8 cellular contexts compared by ENCODE assay signal in the genomic region with DNA sequence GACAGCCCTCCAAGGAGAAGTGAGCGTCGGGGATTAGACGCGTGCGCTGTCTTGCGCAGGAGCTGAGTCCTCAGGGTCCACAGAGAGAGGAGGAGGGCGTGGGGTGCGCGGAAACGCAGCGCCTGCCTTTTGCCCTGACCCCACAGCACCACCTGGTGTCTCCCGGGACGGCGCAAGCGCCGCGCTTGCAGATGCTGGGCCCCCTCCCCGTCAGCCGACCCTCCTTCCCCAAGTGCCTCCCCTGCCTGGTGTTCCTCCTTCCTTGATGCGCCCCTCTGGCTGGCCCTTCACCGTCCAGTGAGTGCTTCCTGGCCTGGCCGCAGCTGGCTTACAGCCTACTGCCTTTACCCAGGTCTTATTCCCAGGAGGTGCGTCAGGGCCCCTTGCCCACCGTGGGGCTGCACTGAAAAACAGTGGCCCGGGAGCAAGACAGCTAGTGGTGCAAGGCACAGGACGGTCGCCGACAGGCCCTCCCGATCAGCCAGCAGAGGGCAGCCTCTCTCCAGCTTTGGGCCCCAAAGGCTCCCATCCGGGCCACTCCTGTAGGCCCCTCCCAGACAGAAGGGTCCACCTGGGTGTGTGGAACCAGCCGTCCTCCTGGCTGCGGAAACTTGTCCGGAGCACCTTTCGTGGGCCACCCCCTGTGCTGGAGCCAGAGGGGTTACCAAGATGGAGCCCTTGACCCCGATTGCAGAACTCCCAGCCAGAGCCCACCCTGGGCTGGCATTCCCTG. TPM values are rescaled to one million over a fixed set of nuclear protein-coding genes. Genes with fewer than 3 reads are reported as not detected.
DNase-seq lines count a peak whose midpoint lies in the region; ATAC-seq, FAIRE-seq and TF ChIP-seq lines count a peak whose summit lies in the region.

No MANE protein-coding gene starts in this region.

- peaks cover 10% of the 10 kb centered on the region for H3K27me3 ChIP-seq in HUES48 (ENCODE audit: control insufficient read depth, insufficient read depth, low read length)

- FAIRE-seq in D721Med (lab: Jason Lieb, UNC): no peak

- H3K4me1 ChIP-seq in HUES48 (ENCODE audit: control insufficient read depth, insufficient read depth, low read length): peaks cover 8% of the 10 kb centered on the region; the same call in 1 of the 2 replicates
- H3K4me1 ChIP-seq in OCI-LY7 (ENCODE audit: insufficient read depth, low read length, poor library complexity, severe bottlenecking): peaks cover 28% of the 10 kb centered on the region

- H2AFZ ChIP-seq in OCI-LY7 (ENCODE audit: low read length): peak overlapping the region; percentile 79; the same call in 1 of the 2 replicates

- peak overlapping the region; percentile 55 for H3K4me3 ChIP-seq in HUES48 (ENCODE audit: low read depth, low read length)
- peak overlapping the region; percentile 55 for H3K4me3 ChIP-seq in OCI-LY7 (ENCODE audit: low read depth, low read length, poor library complexity, severe bottlenecking)

- peak; percentile 71 for TF ChIP-seq CTCF in D721Med (IDR thresholded peaks at IDR 0.05; ENCODE audit: insufficient read depth, missing control alignments)
- peak; percentile 96 for TF ChIP-seq CTCF in OCI-LY7 (conservative IDR thresholded peaks at IDR 0.05; ENCODE audit: low read length)

- H3K36me3 ChIP-seq in HUES48 (ENCODE audit: control insufficient read depth, insufficient read depth, low read length) (no peaks in the 10 kb centered on the region), OCI-LY7 (ENCODE audit: insufficient read depth, low read length) (peaks cover 27% of the 10 kb centered on the region)

- no peaks in the 10 kb centered on the region for H3K9me2 ChIP-seq in OCI-LY7 (ENCODE audit: insufficient read depth, low read length)

- DNase-seq in D721Med (ENCODE audit: insufficient read length, low spot score) (peak; percentile 84), OCI-LY7 (ENCODE audit: low spot score) (peak; percentile 88), myocyte (ENCODE audit: low read depth) (peak; percentile 81)
- DNase-seq in activated T-cell treated with anti-CD3 and anti-CD28 coated beads, Interleukin-2, amount 50 U/mL, for 1 hour: peak; percentile 82
- peak; percentile 59 to 63 for DNase-seq in stimulated activated CD8-positive, alpha-beta memory T cell treated with anti-CD3 and anti-CD28 coated beads, Interleukin-7, amount 100 ng/mL, for 4 hours (ENCODE audit: low read depth in 2 of 2)

- H3K79me2 ChIP-seq in OCI-LY7 (ENCODE audit: insufficient read depth, low read depth, low read length): no peaks in the 10 kb centered on the region

- H4K20me1 ChIP-seq in OCI-LY7 (ENCODE audit: insufficient read depth, low read length): no peaks in the 10 kb centered on the region

- H3K9me3 ChIP-seq in HUES48 (ENCODE audit: control insufficient read depth, insufficient read depth, low read length) (no peaks in the 10 kb centered on the region), OCI-LY7 (ENCODE audit: low read length) (no peaks in the 10 kb centered on the region)

- intact Hi-C loops in OCI-LY7 (cut with micrococcal nuclease; ENCODE audit: unreplicated experiment): loop anchor here (1.0 kb wide), 3 partner anchors 31 to 222 kb away; no protein-coding TSS in a partner anchor

- H3K4me2 ChIP-seq in OCI-LY7 (ENCODE audit: low read length): peak overlapping the region; percentile 72

- peak; percentile 70 for ATAC-seq in GM21447 (IDR thresholded peaks at IDR 0.05; ENCODE audit: unreplicated experiment)
- ATAC-seq in esophagus mucosa: peak; percentile 67

- H3K27ac ChIP-seq in HUES48 (ENCODE audit: low read depth, low read length) (no peak overlapping the region), OCI-LY7 (ENCODE audit: low read depth, low read length, poor library complexity, severe bottlenecking) (no peak overlapping the region)

- CTCF ChIA-PET in OCI-LY7 (lab: Charles Lee; ENCODE audit: unreplicated experiment): interaction anchor here (0.6 to 5.1 kb wide), 8 partner anchors 14 to 46 kb away, joined by 3 to 82 read pairs (median 4); partner anchors contain the start of gene CSRP1

- POLR2A ChIA-PET in OCI-LY7 (lab: Charles Lee): interaction anchor here (0.7 to 4.6 kb wide), 9 partner anchors 9 to 258 kb away, joined by 3 to 39 read pairs (median 6); no protein-coding TSS in a partner anchor

- no TSS peak for BruUV-seq in OCI-LY7 (replicated peaks; lab: Mats Ljungman, UMichigan)

- H3K9ac ChIP-seq in HUES48 (ENCODE audit: low read depth, low read length): no peak overlapping the region

RNA-seq across cellular contexts. Expression of gene PHLDA3, which starts 12.9 kb away (rescaled TPM):
- not detected in 2 replicates for total RNA-seq in OCI-LY7 (2014; rRNA removed; shearing (Covaris generic))
- total RNA-seq in OCI-LY7 (2022) (not detected in 2 replicates), esophagus mucosa (78.6 TPM), myocyte (267 and 319 TPM in 2 replicates)
- polyA plus RNA-seq in myocyte (2012): 271 TPM

RNA-seq across cellular contexts. Expression of gene CSRP1, which starts 25.0 kb away (rescaled TPM):
- 46.4 and 52.8 TPM in 2 replicates for total RNA-seq in OCI-LY7 (2014; rRNA removed; shearing (Covaris generic))
- total RNA-seq in OCI-LY7 (2022) (72.2 and 89.8 TPM in 2 replicates), esophagus mucosa (115 TPM), myocyte (184 and 198 TPM in 2 replicates)
- polyA plus RNA-seq in myocyte (2012): 472 TPM

RNA-seq across cellular contexts. Expression of gene NAV1, which starts 57.0 kb away (rescaled TPM):
- total RNA-seq in OCI-LY7 (2014; rRNA removed; shearing (Covaris generic)): 2.5 and 4.2 TPM in 2 replicates
- total RNA-seq in OCI-LY7 (2022) (19.8 and 20.7 TPM in 2 replicates), esophagus mucosa (26.4 TPM), myocyte (30.5 and 43.3 TPM in 2 replicates)
- 55.9 TPM for polyA plus RNA-seq in myocyte (2012)

Comparison
In these comparisons a context has a peak if more than half of its experiments do, and no peak if none do; other contexts are left out.
1. RNA of gene PHLDA3, which starts 12.9 kb away (total RNA-seq): 267 to 319 TPM in myocyte and 78.6 TPM in esophagus mucosa (single experiment); not detected in OCI-LY7; every median in the first group is over 10 times any median in the second.
2. Peak in every context shown above with its lines, with median percentiles within 50 percentile points of each other: DNase-seq.